8 cellular contexts compared by ENCODE assay signal in genomic region chr3:186413615-186414415, GRCh38. TPM values are rescaled to one million over a fixed set of nuclear protein-coding genes. Genes with fewer than 3 reads are reported as not detected.
A peak's percentile ranks its signal among the peaks of the same experiment; 100 is the strongest.
DNase-seq lines count a peak whose midpoint lies in the region; ATAC-seq lines count a peak whose summit lies in the region.

No MANE protein-coding gene starts in this region.

- DNase-seq in Daoy (ENCODE audit: low read depth) (peak; percentile 21), HAP-1 (ENCODE audit: low spot score in 2 of 2) (peak; percentile 49 to 59), NCI-H2227 (lab: John Stamatoyannopoulos, UW; ENCODE audit: unreplicated experiment) (peak; percentile 72), renal cortical epithelial cell (ENCODE audit: low read depth) (peak; percentile 34), GOT3 (lab: John Stamatoyannopoulos, UW) (no peak)

- peaks cover 12% of the 10 kb centered on the region for H3K27me3 ChIP-seq in HAP-1 (ENCODE audit: low read depth)

- no peaks in the 10 kb centered on the region for H3K9me3 ChIP-seq in HAP-1

- H3K27ac ChIP-seq in angular gyrus (ENCODE audit: low read depth, low read length), result peak overlapping the region; percentile 76

- peaks cover 7% of the 10 kb centered on the region; the same call in 1 of the 2 replicates for H3K4me1 ChIP-seq in HAP-1

- in situ Hi-C loops in HAP-1 (cut with MboI; ENCODE audit: low sequenced_read_pairs), result no loop called here

- H3K36me3 ChIP-seq in HAP-1 (replicated peaks), result no peaks in the 10 kb centered on the region

- no peak for ATAC-seq in HG03469 (IDR thresholded peaks at IDR 0.05; ENCODE audit: unreplicated experiment)

- H3K4me3 ChIP-seq in HAP-1 (peak overlapping the region; percentile 20), iPS-11a (ENCODE audit: low read depth, low read length) (peak overlapping the region; percentile 24)

RNA-seq across cellular contexts. Expression of gene DGKG, which starts 51.8 kb away (rescaled TPM):
- 12.7 and 20.5 TPM in 2 replicates for total RNA-seq in Daoy (2014; rRNA removed; shearing (Covaris generic))
- total RNA-seq in renal cortical epithelial cell, result 0.15 and 6.8 TPM in 2 replicates
